22 cellular contexts compared by ENCODE assay signal in genomic region chr10:63410633-63411032, GRCh38.
"Had no signal": no experiment of that assay in that cellular context is flagged by ENCODE, and none has a peak within 500 bp of the region (broad histone marks: within the 10 kb centered on the region; RNA-seq: fewer than 3 reads in every experiment).

No MANE protein-coding gene starts in this region.

- H3K4me3 Mint-ChIP-seq: activated CD4-positive, alpha-beta memory T cell treated with anti-CD3 and anti-CD28 coated beads, Interleukin-2, amount 10 ng/mL, durations not matched to agents 7 days and 5 days; activated CD4-positive, alpha-beta T cell treated with anti-CD3 and anti-CD28 coated beads, Interleukin-2, amount 10 ng/mL, durations not matched to agents 24 days and 14 days; activated naive CD4-positive, alpha-beta T cell treated with anti-CD3 and anti-CD28 coated beads for 36 hours; activated T-cell treated with anti-CD3 and anti-CD28 coated beads, Interleukin-2, amount 50 U/mL, for 72 hours; immature natural killer cell; natural killer cell had no signal

- H3K27me3 ChIP-seq: tibial artery, vagina had no signal

- DNase-seq: activated CD4-positive, alpha-beta memory T cell treated with anti-CD3 and anti-CD28 coated beads, Interleukin-2, amount 10 ng/mL, durations not matched to agents 7 days and 5 days; activated CD4-positive, alpha-beta T cell treated with anti-CD3 and anti-CD28 coated beads, Interleukin-2, amount 10 ng/mL, durations not matched to agents 24 days and 14 days; activated effector memory CD4-positive, alpha-beta T cell treated with Interleukin-2 at 50 U/mL for 16 hours; activated naive CD4-positive, alpha-beta T cell treated with anti-CD3 and anti-CD28 coated beads for 36 hours; activated T-cell treated with anti-CD3 and anti-CD28 coated beads, Interleukin-2, amount 50 U/mL, for 72 hours; amygdala; cerebellar nuclear complex; cortex of kidney; immature natural killer cell; lower lobe of right lung; midbrain; natural killer cell; small intestine; stimulated activated CD4-positive, alpha-beta T cell treated with anti-CD3 and anti-CD28 coated beads, Interleukin-4, amount 100 ng/mL, for 24 hours; stimulated activated naive CD8-positive, alpha-beta T cell treated with anti-CD3 and anti-CD28 coated beads, Interleukin-15, Interleukin-2, amounts not matched to agents 100 U/mL and 50 U/mL, for 24 hours; substantia nigra; tibial artery had no signal

- H3K27me3 Mint-ChIP-seq: activated CD4-positive, alpha-beta memory T cell treated with anti-CD3 and anti-CD28 coated beads, Interleukin-2, amount 10 ng/mL, durations not matched to agents 7 days and 5 days; activated CD4-positive, alpha-beta T cell treated with anti-CD3 and anti-CD28 coated beads, Interleukin-2, amount 10 ng/mL, durations not matched to agents 24 days and 14 days had no signal

- H3K9me3 ChIP-seq: lower lobe of right lung, tibial artery, vagina had no signal

- H3K36me3 Mint-ChIP-seq: immature natural killer cell, natural killer cell had no signal

- FAIRE-seq: bronchial epithelial cell, small intestine had no signal

- H3K27ac ChIP-seq: lower lobe of right lung, tibial artery, vagina had no signal

- H3K4me3 ChIP-seq: lower lobe of right lung, tibial artery, vagina had no signal

- H3K9me3 Mint-ChIP-seq: activated CD4-positive, alpha-beta memory T cell treated with anti-CD3 and anti-CD28 coated beads, Interleukin-2, amount 10 ng/mL, durations not matched to agents 7 days and 5 days; activated CD4-positive, alpha-beta T cell treated with anti-CD3 and anti-CD28 coated beads, Interleukin-2, amount 10 ng/mL, durations not matched to agents 24 days and 14 days; activated naive CD4-positive, alpha-beta T cell treated with anti-CD3 and anti-CD28 coated beads for 36 hours; activated T-cell treated with anti-CD3 and anti-CD28 coated beads, Interleukin-2, amount 50 U/mL, for 72 hours; immature natural killer cell; natural killer cell had no signal

- H3K36me3 ChIP-seq: tibial artery, vagina had no signal

- ATAC-seq: activated CD4-positive, CD25-positive, alpha-beta regulatory T cell treated with anti-CD3 and anti-CD28 coated beads, Interleukin-2, amount 50 U/mL, for 24 hours; activated T-cell treated with anti-CD3 and anti-CD28 coated beads, Interleukin-2, amount 50 U/mL, for 72 hours; left lobe of liver; lower lobe of right lung; natural killer cell; sciatic nerve; stimulated activated naive CD8-positive, alpha-beta T cell treated with anti-CD3 and anti-CD28 coated beads, Interleukin-15, Interleukin-2, amounts not matched to agents 100 U/mL and 50 U/mL, for 24 hours had no signal

- H3K27ac Mint-ChIP-seq: activated CD4-positive, alpha-beta memory T cell treated with anti-CD3 and anti-CD28 coated beads, Interleukin-2, amount 10 ng/mL, durations not matched to agents 7 days and 5 days; activated CD4-positive, alpha-beta T cell treated with anti-CD3 and anti-CD28 coated beads, Interleukin-2, amount 10 ng/mL, durations not matched to agents 24 days and 14 days; activated naive CD4-positive, alpha-beta T cell treated with anti-CD3 and anti-CD28 coated beads for 36 hours; activated T-cell treated with anti-CD3 and anti-CD28 coated beads, Interleukin-2, amount 50 U/mL, for 72 hours; natural killer cell had no signal
